19 cellular contexts compared by ENCODE assay signal in genomic region chr12:132174015-132174660, GRCh38. TPM values are rescaled to one million over a fixed set of nuclear protein-coding genes. Genes with fewer than 3 reads are reported as not detected.
A peak's percentile ranks its signal among the peaks of the same experiment; 100 is the strongest.
DNase-seq lines count a peak whose midpoint lies in the region; ATAC-seq, FAIRE-seq and TF ChIP-seq lines count a peak whose summit lies in the region.
"Had no signal": no experiment of that assay in that cellular context is flagged by ENCODE, and none has a peak within 500 bp of the region (broad histone marks: within the 10 kb centered on the region; RNA-seq: fewer than 3 reads in every experiment).

No MANE protein-coding gene starts in this region.

- H3K27me3 ChIP-seq in right lobe of liver (no peaks in the 10 kb centered on the region), HepG2 (ENCODE audit: control insufficient read depth in 1 of 2, insufficient read depth in 2 of 2, low read length in 2 of 2) (peaks cover 28 to 88% of the 10 kb centered on the region in 2 experiments), spleen (replicated peaks in 1 of 7) (peaks cover 0 to 95% (median 50%) of the 10 kb centered on the region in 7 donors)

- POLR2A ChIA-PET in HepG2 (lab: Yijun Ruan, JAX) = no interaction called here

- H3K4me3 ChIP-seq in right lobe of liver (no peak overlapping the region), HepG2 (replicated peaks in 1 of 3; ENCODE audit: insufficient read depth in 1 of 3, low read depth in 2 of 3, low read length in 3 of 3) (no peak overlapping the region), spleen (no peak overlapping the region)

- no peak for ATAC-seq in activated CD8-positive, alpha-beta memory T cell treated with anti-CD3 and anti-CD28 coated beads, Interleukin-2, amount 10 ng/mL, durations not matched to agents 7 days and 5 days
- no peak for ATAC-seq in right lobe of liver
- ATAC-seq in HepG2 = no peak
- ATAC-seq in GM18909 (IDR thresholded peaks at IDR 0.05; ENCODE audit: poor library complexity, unreplicated experiment) = no peak

- H3K9me3 Mint-ChIP-seq in activated CD8-positive, alpha-beta memory T cell treated with anti-CD3 and anti-CD28 coated beads, Interleukin-2, amount 10 ng/mL, durations not matched to agents 7 days and 5 days (ENCODE audit: low read depth) = no peaks in the 10 kb centered on the region
- peaks cover 3% of the 10 kb centered on the region for H3K9me3 Mint-ChIP-seq in glutamatergic neuron (ENCODE audit: unreplicated experiment)
- H3K9me3 Mint-ChIP-seq: CD8-positive, alpha-beta memory T cell had no signal

- TF ChIP-seq RAD21 in HepG2 (CRISPR knock-in tag; IDR thresholded peaks at IDR 0.05) = no peak

- H3K4me1 Mint-ChIP-seq in activated CD8-positive, alpha-beta memory T cell treated with anti-CD3 and anti-CD28 coated beads, Interleukin-2, amount 10 ng/mL, durations not matched to agents 7 days and 5 days = peaks cover 26% of the 10 kb centered on the region
- H3K4me1 Mint-ChIP-seq in glutamatergic neuron (ENCODE audit: low read depth, unreplicated experiment) = peaks cover 7% of the 10 kb centered on the region

- H3K4me1 ChIP-seq in right lobe of liver = no peaks in the 10 kb centered on the region
- no peaks in the 10 kb centered on the region for H3K4me1 ChIP-seq in HepG2 (ENCODE audit: insufficient read depth, low read length)
- H3K4me1 ChIP-seq in spleen = peaks cover 0 to 30% (median 8%) of the 10 kb centered on the region in 6 donors

- no peak overlapping the region for H2AFZ ChIP-seq in HepG2 (ENCODE audit: low read length)

- H3K27ac ChIP-seq in right lobe of liver = no peak overlapping the region
- H3K27ac ChIP-seq in HepG2 (ENCODE audit: extremely low read length, insufficient read depth, low read length) = no peak overlapping the region
- H3K27ac ChIP-seq in spleen = no peak overlapping the region
- H3K27ac ChIP-seq: RWPE1 had no signal

- no peak overlapping the region for H3K9ac ChIP-seq in HepG2 (ENCODE audit: insufficient read depth, low read depth, low read length)

- no peak for TF ChIP-seq EP300 in HepG2 (IDR thresholded peaks at IDR 0.05; ENCODE audit: low read depth in 2 of 2, low read length in 2 of 2)
- TF ChIP-seq EP300 in HepG2 (CRISPR knock-in tag; IDR thresholded peaks at IDR 0.05; ENCODE audit: borderline replicate concordance) = no peak

- no peaks in the 10 kb centered on the region for H3K79me2 ChIP-seq in HepG2 (ENCODE audit: insufficient read depth, low read length)

- no peaks in the 10 kb centered on the region for H3K9me3 ChIP-seq in right lobe of liver
- H3K9me3 ChIP-seq in HepG2 (ENCODE audit: low read length) = no peaks in the 10 kb centered on the region
- no peaks in the 10 kb centered on the region for H3K9me3 ChIP-seq in spleen

- peaks cover 18% of the 10 kb centered on the region for H3K27me3 Mint-ChIP-seq in activated CD8-positive, alpha-beta memory T cell treated with anti-CD3 and anti-CD28 coated beads, Interleukin-2, amount 10 ng/mL, durations not matched to agents 7 days and 5 days
- H3K27me3 Mint-ChIP-seq in glutamatergic neuron (ENCODE audit: unreplicated experiment) = peaks cover 5% of the 10 kb centered on the region

- H3K36me3 Mint-ChIP-seq in activated CD8-positive, alpha-beta memory T cell treated with anti-CD3 and anti-CD28 coated beads, Interleukin-2, amount 10 ng/mL, durations not matched to agents 7 days and 5 days = no peaks in the 10 kb centered on the region
- no peaks in the 10 kb centered on the region for H3K36me3 Mint-ChIP-seq in glutamatergic neuron (ENCODE audit: unreplicated experiment)
- H3K36me3 Mint-ChIP-seq: CD8-positive, alpha-beta memory T cell had no signal

- intact Hi-C loops in right lobe of liver (cut with DNase I) (no loop called here), HepG2 (cut with micrococcal nuclease; ENCODE audit: unreplicated experiment) (no loop called here), spleen (cut with DNase I; ENCODE audit: low total_unique reads) (no loop called here)

- H4K20me1 ChIP-seq in HepG2 (ENCODE audit: insufficient read depth, low read length) = peaks cover 4% of the 10 kb centered on the region; the same call in 1 of the 2 replicates

- H3K4me2 ChIP-seq in HepG2 (ENCODE audit: low read depth, low read length) = no peak overlapping the region

- no peak overlapping the region for H3K4me3 Mint-ChIP-seq in activated CD8-positive, alpha-beta memory T cell treated with anti-CD3 and anti-CD28 coated beads, Interleukin-2, amount 10 ng/mL, durations not matched to agents 7 days and 5 days
- H3K4me3 Mint-ChIP-seq in glutamatergic neuron (ENCODE audit: unreplicated experiment) = no peak overlapping the region

- H3K27ac Mint-ChIP-seq in activated CD8-positive, alpha-beta memory T cell treated with anti-CD3 and anti-CD28 coated beads, Interleukin-2, amount 10 ng/mL, durations not matched to agents 7 days and 5 days = peak overlapping the region; percentile 24
- no peak overlapping the region for H3K27ac Mint-ChIP-seq in glutamatergic neuron (ENCODE audit: unreplicated experiment)

- no TSS peak for BruUV-seq in HepG2 (replicated peaks; lab: Mats Ljungman, UMichigan)

- in situ Hi-C loops in HepG2 (cut with HindIII; ENCODE audit: extremely low pct_ligation_motif_present, low pct_unique_long_range_greater_than_20kb) = no loop called here

- H3K36me3 ChIP-seq in right lobe of liver = no peaks in the 10 kb centered on the region
- H3K36me3 ChIP-seq in HepG2 (replicated peaks in 1 of 2; ENCODE audit: control insufficient read depth in 1 of 2, insufficient read depth in 2 of 2, low read length in 2 of 2) = no peaks in the 10 kb centered on the region
- H3K36me3 ChIP-seq in spleen = no peaks in the 10 kb centered on the region

- no peak for TF ChIP-seq CTCF in right lobe of liver (IDR thresholded peaks at IDR 0.05)
- TF ChIP-seq CTCF in HepG2 (CRISPR knock-in tag; IDR thresholded peaks at IDR 0.05) = no peak
- no peak for TF ChIP-seq CTCF in glutamatergic neuron (IDR thresholded peaks at IDR 0.05; ENCODE audit: partially characterized antibody, unreplicated experiment)
- no peak for TF ChIP-seq CTCF in spleen (IDR thresholded peaks at IDR 0.05 in 8 of 11, conservative IDR thresholded peaks at IDR 0.05 in 3 of 11)

- DNase-seq in activated CD8-positive, alpha-beta memory T cell treated with anti-CD3 and anti-CD28 coated beads, Interleukin-2, amount 10 ng/mL, durations not matched to agents 7 days and 5 days = no peak
- DNase-seq in activated CD8-positive, alpha-beta memory T cell treated with anti-CD3 and anti-CD28 coated beads for 24 hours = no peak
- peak in 2 of 3 donors; percentile 12 to 47 for DNase-seq in right lobe of liver
- DNase-seq in HepG2 (ENCODE audit: low spot score) = no peak
- peak; percentile 13 for DNase-seq in glutamatergic neuron
- DNase-seq in spleen = peak; percentile 65
- DNase-seq in NCI-H2171 (lab: John Stamatoyannopoulos, UW) = no peak
- DNase-seq: 8988T; CD8-positive, alpha-beta memory T cell; DMS79; HCEC 1CT; MV-4-11; NCI-H1417 treated with DMSO at 0.1 percent for 48 hours; NCI-H1930; NCI-H2171 treated with DMSO at 0.1 percent for 48 hours; NCI-H446 treated with DMSO at 0.1 percent for 48 hours had no signal

- TF ChIP-seq POLR2A in right lobe of liver (IDR thresholded peaks at IDR 0.05) (no peak), HepG2 (IDR thresholded peaks at IDR 0.05; ENCODE audit: insufficient read depth in 1 of 2, low read depth in 2 of 2, low read length in 2 of 2) (no peak), spleen (IDR thresholded peaks at IDR 0.05) (no peak)

- CTCF ChIA-PET in activated CD8-positive, alpha-beta memory T cell treated with anti-CD3 and anti-CD28 coated beads, Interleukin-2, amount 10 ng/mL, durations not matched to agents 7 days and 5 days (lab: Charles Lee) = interaction anchor here (1.2 to 1.6 kb wide), 2 partner anchors 10 to 20 kb away, joined by 6 to 8 read pairs; no protein-coding TSS in a partner anchor
- CTCF ChIA-PET in HepG2 (lab: Yijun Ruan, JAX; ENCODE audit: low intra/inter-chr PET ratio, low total read pairs) = no interaction called here

- 47% methylated on average over 6 of the region's 27 CpGs for WGBS in right lobe of liver (ENCODE audit: insufficient coverage, low coverage, low lambda C conversion rate, missing lambda C conversion rate)
- 16% methylated on average over 16 of the region's 27 CpGs for WGBS in HepG2 (ENCODE audit: low lambda C conversion rate)
- WGBS in spleen, 5 donors = 82 to 91% (median 84%) methylated on average over 16 to 27 of the region's 27 CpGs

- FAIRE-seq in HepG2 (lab: Jason Lieb, UNC) = no peak
- FAIRE-seq: D721Med had no signal

RNA-seq across cellular contexts. Expression of gene NOC4L, which starts 29.9 kb away (rescaled TPM):
- total RNA-seq in activated CD8-positive, alpha-beta memory T cell treated with anti-CD3 and anti-CD28 coated beads, Interleukin-2, amount 10 ng/mL, durations not matched to agents 7 days and 5 days = 10 to 100 TPM; 38.0 to 42.9 TPM
- total RNA-seq in right lobe of liver (1 to 10 TPM; 7.4 to 9.7 (median 8.3) TPM), HepG2 (2016; rRNA removed; fragmentation: Illumina TruSeq; extraction: Trizol) (12.1 and 14.6 TPM in 2 replicates), glutamatergic neuron (ENCODE audit: unreplicated experiment) (17.8 TPM), spleen (10 to 100 TPM in 6 of 7 donors, 1 to 10 TPM in 1; 8.3 to 18.7 (median 14.6) TPM)
- total RNA-seq in HepG2 (2016; cell fraction: cytosol; rRNA removed; fragmentation: Illumina TruSeq; extraction: Trizol; ENCODE audit: low read depth) = 7.5 and 7.6 TPM in 2 replicates
- total RNA-seq in HepG2 (2016; cell fraction: insoluble cytoplasmic fraction; rRNA removed; fragmentation: Illumina TruSeq; extraction: Trizol) = 9.2 and 14.5 TPM in 2 replicates
- 8.8 and 9.0 TPM in 2 replicates for total RNA-seq in HepG2 (2016; cell fraction: membrane; rRNA removed; fragmentation: Illumina TruSeq; extraction: Trizol)
- total RNA-seq in HepG2 (2016; cell fraction: nucleus; rRNA removed; fragmentation: Illumina TruSeq; extraction: Trizol) = 9.0 and 10.7 TPM in 2 replicates
- polyA plus RNA-seq in HepG2 (2011; rRNA removed) (4.3 and 4.6 TPM in 2 replicates), spleen (10 to 100 TPM; 25.2 to 38.6 (median 33.1) TPM)
- 2.7 and 4.4 TPM in 2 replicates for polyA plus RNA-seq in HepG2 (2011; cell fraction: cytosol; rRNA removed)
- 14.6 and 21.3 TPM in 2 replicates for polyA plus RNA-seq in HepG2 (2011; cell fraction: nucleus; rRNA removed)
- polyA plus RNA-seq in HepG2 (2012) = 7.9 and 11.5 TPM in 2 replicates
- 11.7 and 12.8 TPM in 2 replicates for polyA plus RNA-seq in HepG2 (2016; cell fraction: cytosol; fragmentation: Illumina TruSeq; extraction: Trizol; ENCODE audit: low read depth)
- 14.6 and 19.7 TPM in 2 replicates for polyA plus RNA-seq in HepG2 (2016; cell fraction: insoluble cytoplasmic fraction; fragmentation: Illumina TruSeq; extraction: Trizol; ENCODE audit: low read depth)
- 9.3 and 11.4 TPM in 2 replicates for polyA plus RNA-seq in HepG2 (2016; cell fraction: membrane; fragmentation: Illumina TruSeq; extraction: Trizol; ENCODE audit: low read depth)
- polyA plus RNA-seq in HepG2 (2016; cell fraction: nucleus; fragmentation: Illumina TruSeq; extraction: Trizol; ENCODE audit: insufficient read depth, low read depth) = 25.5 and 25.9 TPM in 2 replicates
- polyA minus RNA-seq in HepG2 (2011; rRNA and poly(A)+ RNA removed; ENCODE audit: low replicate concordance) = 5.3 and 10.2 TPM in 2 replicates
- 4.2 and 4.3 TPM in 2 replicates for polyA minus RNA-seq in HepG2 (2011; cell fraction: cytosol; rRNA and poly(A)+ RNA removed)
- polyA minus RNA-seq in HepG2 (2011; cell fraction: nucleus; rRNA and poly(A)+ RNA removed) = 2.7 and 3.7 TPM in 2 replicates

RNA-seq across cellular contexts. Expression of gene DDX51, which starts 30.0 kb away (rescaled TPM):
- total RNA-seq in activated CD8-positive, alpha-beta memory T cell treated with anti-CD3 and anti-CD28 coated beads, Interleukin-2, amount 10 ng/mL, durations not matched to agents 7 days and 5 days = 10 to 100 TPM; 24.4 to 30.5 TPM
- 1 to 10 TPM; 4.2 to 9.0 (median 5.2) TPM for total RNA-seq in right lobe of liver
- 3.5 and 10.1 TPM in 2 replicates for total RNA-seq in HepG2 (2016; rRNA removed; fragmentation: Illumina TruSeq; extraction: Trizol)
- total RNA-seq in HepG2 (2016; cell fraction: cytosol; rRNA removed; fragmentation: Illumina TruSeq; extraction: Trizol; ENCODE audit: low read depth) = 3.5 and 3.6 TPM in 2 replicates
- total RNA-seq in HepG2 (2016; cell fraction: insoluble cytoplasmic fraction; rRNA removed; fragmentation: Illumina TruSeq; extraction: Trizol) = 2.7 and 9.3 TPM in 2 replicates
- 2.5 and 3.2 TPM in 2 replicates for total RNA-seq in HepG2 (2016; cell fraction: membrane; rRNA removed; fragmentation: Illumina TruSeq; extraction: Trizol)
- 9.6 and 14.3 TPM in 2 replicates for total RNA-seq in HepG2 (2016; cell fraction: nucleus; rRNA removed; fragmentation: Illumina TruSeq; extraction: Trizol)
- polyA plus RNA-seq in HepG2 (2011; rRNA removed) = 10.1 and 11.6 TPM in 2 replicates
- 3.4 and 4.5 TPM in 2 replicates for polyA plus RNA-seq in HepG2 (2011; cell fraction: cytosol; rRNA removed)
- polyA plus RNA-seq in HepG2 (2011; cell fraction: nucleus; rRNA removed) = 66.0 and 70.7 TPM in 2 replicates
- 9.1 and 11.4 TPM in 2 replicates for polyA plus RNA-seq in HepG2 (2012)
- 0.85 and 1.1 TPM in 2 replicates for polyA plus RNA-seq in HepG2 (2016; cell fraction: cytosol; fragmentation: Illumina TruSeq; extraction: Trizol; ENCODE audit: low read depth)
- 4.4 and 5.8 TPM in 2 replicates for polyA plus RNA-seq in HepG2 (2016; cell fraction: insoluble cytoplasmic fraction; fragmentation: Illumina TruSeq; extraction: Trizol; ENCODE audit: low read depth)
- 1.2 and 2.1 TPM in 2 replicates for polyA plus RNA-seq in HepG2 (2016; cell fraction: membrane; fragmentation: Illumina TruSeq; extraction: Trizol; ENCODE audit: low read depth)
- 41.8 and 50.5 TPM in 2 replicates for polyA plus RNA-seq in HepG2 (2016; cell fraction: nucleus; fragmentation: Illumina TruSeq; extraction: Trizol; ENCODE audit: insufficient read depth, low read depth)
- 10.7 and 19.6 TPM in 2 replicates for polyA minus RNA-seq in HepG2 (2011; rRNA and poly(A)+ RNA removed; ENCODE audit: low replicate concordance)
- 3.3 and 4.1 TPM in 2 replicates for polyA minus RNA-seq in HepG2 (2011; cell fraction: cytosol; rRNA and poly(A)+ RNA removed)
- 14.7 and 15.7 TPM in 2 replicates for polyA minus RNA-seq in HepG2 (2011; cell fraction: nucleus; rRNA and poly(A)+ RNA removed)
- total RNA-seq in glutamatergic neuron (ENCODE audit: unreplicated experiment) = 24.9 TPM
- 10 to 100 TPM; 17.8 to 31.6 (median 19.4) TPM for total RNA-seq in spleen
- polyA plus RNA-seq in spleen = 10 to 100 TPM; 16.9 to 36.0 (median 19.5) TPM

Comparison
In these comparisons a context has a peak if more than half of its experiments do, and no peak if none do; other contexts are left out.
1. DNase-seq: peak in right lobe of liver (2 of 3), glutamatergic neuron (single experiment) and spleen (single experiment); none in activated CD8-positive, alpha-beta memory T cell treated with anti-CD3 and anti-CD28 coated beads, Interleukin-2, amount 10 ng/mL, durations not matched to agents 7 days and 5 days (single experiment), activated CD8-positive, alpha-beta memory T cell treated with anti-CD3 and anti-CD28 coated beads for 24 hours (single experiment), HepG2 (single experiment) and NCI-H2171 (single experiment).